ENCODE assay signal across 8 cellular contexts in the genomic region with DNA sequence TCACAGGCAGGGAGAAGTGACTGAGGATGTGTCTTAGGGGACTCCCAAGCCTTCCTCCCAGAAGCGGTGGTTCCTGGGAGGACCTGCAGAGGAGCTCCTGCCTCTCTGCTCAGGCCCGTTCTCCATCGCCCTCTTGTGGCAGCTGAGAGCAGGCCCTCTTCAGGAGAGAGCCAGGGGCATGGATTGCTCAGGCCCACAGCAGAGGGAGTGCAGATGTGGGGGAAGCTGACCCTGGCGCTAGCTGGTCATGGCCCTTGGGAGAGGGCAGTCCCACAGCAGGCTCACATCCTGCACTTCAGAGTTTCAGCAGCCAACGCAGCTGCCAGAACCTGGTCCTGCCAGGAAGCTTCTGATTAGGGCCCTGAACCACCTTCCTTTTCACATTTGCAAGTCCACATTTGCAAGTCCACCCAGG.
DNase-seq lines count a peak whose midpoint lies in the region; ATAC-seq lines count a peak whose summit lies in the region.

No MANE protein-coding gene starts in this region.

- H2BK120ac ChIP-seq in mesendoderm (ENCODE audit: low read depth, low read length), result no peak overlapping the region

- no peak overlapping the region for H3K9ac ChIP-seq in mesendoderm (ENCODE audit: low read length)

- CTCF ChIA-PET in activated CD4-positive, alpha-beta T cell treated with anti-CD3 and anti-CD28 coated beads for 36 hours (lab: Charles Lee), result interaction anchor here (0.6 to 7.1 kb wide), 39 partner anchors 9 to 1797 kb away, joined by 3 to 203 read pairs (median 5); a partner anchor contains a TSS

- peaks cover under 1% of the 10 kb centered on the region for H3K36me3 Mint-ChIP-seq in activated CD4-positive, alpha-beta T cell treated with anti-CD3 and anti-CD28 coated beads for 36 hours (ENCODE audit: low read depth)
- peaks cover 6 to 15% of the 10 kb centered on the region in 2 donors for H3K36me3 Mint-ChIP-seq in stimulated activated naive B cell treated with anti-CD40 and anti-IgM and Interleukin-4, amounts not matched to agents 10 μg/mL and 1 μg/mL and 100 μg/mL, for 72 hours

- intact Hi-C loops in activated CD4-positive, alpha-beta T cell treated with anti-CD3 and anti-CD28 coated beads for 36 hours (cut with DNase I, micrococcal nuclease), result loop anchor here (1.0 to 10.0 kb wide), 6 partner anchors 136 to 923 kb away; a partner anchor contains a TSS

- H3K23ac ChIP-seq in mesendoderm (ENCODE audit: low read length), result no peak overlapping the region

- H3K27me3 Mint-ChIP-seq in activated CD4-positive, alpha-beta T cell treated with anti-CD3 and anti-CD28 coated beads for 36 hours, result no peaks in the 10 kb centered on the region
- no peaks in the 10 kb centered on the region for H3K27me3 Mint-ChIP-seq in stimulated activated naive B cell treated with anti-CD40 and anti-IgM and Interleukin-4, amounts not matched to agents 10 μg/mL and 1 μg/mL and 100 μg/mL, for 72 hours

- H2AK5ac ChIP-seq in mesendoderm (ENCODE audit: low read length), result no peak overlapping the region

- no peak overlapping the region for H2BK5ac ChIP-seq in mesendoderm (ENCODE audit: low read length)

- no peak overlapping the region for H2BK15ac ChIP-seq in mesendoderm (replicated peaks; ENCODE audit: low read depth)

- H3K79me1 ChIP-seq in mesendoderm (ENCODE audit: low read length), result no peaks in the 10 kb centered on the region

- H3K9me3 Mint-ChIP-seq in activated CD4-positive, alpha-beta T cell treated with anti-CD3 and anti-CD28 coated beads for 36 hours (ENCODE audit: low read depth), result no peaks in the 10 kb centered on the region
- H3K9me3 Mint-ChIP-seq in stimulated activated naive B cell treated with anti-CD40 and anti-IgM and Interleukin-4, amounts not matched to agents 10 μg/mL and 1 μg/mL and 100 μg/mL, for 72 hours, result no peaks in the 10 kb centered on the region

- peaks cover 68% of the 10 kb centered on the region for H3K4me1 Mint-ChIP-seq in activated CD4-positive, alpha-beta T cell treated with anti-CD3 and anti-CD28 coated beads for 36 hours
- peaks cover 22 to 32% of the 10 kb centered on the region in 2 donors for H3K4me1 Mint-ChIP-seq in stimulated activated naive B cell treated with anti-CD40 and anti-IgM and Interleukin-4, amounts not matched to agents 10 μg/mL and 1 μg/mL and 100 μg/mL, for 72 hours

- H3K27me3 ChIP-seq in mesendoderm (ENCODE audit: insufficient read depth, low read length, poor library complexity), result no peaks in the 10 kb centered on the region

- no peak overlapping the region for H3K4ac ChIP-seq in mesendoderm (ENCODE audit: low read depth, low read length)

- H3K27ac ChIP-seq in mesendoderm (ENCODE audit: low read depth, low read length), result no peak overlapping the region

- no peak overlapping the region for H4K8ac ChIP-seq in mesendoderm (ENCODE audit: low read depth, low read length)

- H3K36me3 ChIP-seq in mesendoderm (ENCODE audit: control insufficient read depth, insufficient read depth, low read length), result no peaks in the 10 kb centered on the region

- peak overlapping the region; percentile 81 for H3K27ac Mint-ChIP-seq in activated CD4-positive, alpha-beta T cell treated with anti-CD3 and anti-CD28 coated beads for 36 hours
- H3K27ac Mint-ChIP-seq in stimulated activated naive B cell treated with anti-CD40 and anti-IgM and Interleukin-4, amounts not matched to agents 10 μg/mL and 1 μg/mL and 100 μg/mL, for 72 hours, result no peak overlapping the region

- no peak overlapping the region for H4K5ac ChIP-seq in mesendoderm (ENCODE audit: low read length)

- POLR2A ChIA-PET in activated CD4-positive, alpha-beta T cell treated with anti-CD3 and anti-CD28 coated beads for 36 hours (lab: Charles Lee), result interaction anchor here (0.7 kb wide), 1 partner anchor 18 kb away, joined by 3 read pairs; no protein-coding TSS in a partner anchor

- no peaks in the 10 kb centered on the region for H3K4me1 ChIP-seq in mesendoderm (ENCODE audit: control insufficient read depth, low read depth, low read length)

- no peaks in the 10 kb centered on the region for H3K79me2 ChIP-seq in mesendoderm (ENCODE audit: control insufficient read depth, insufficient read depth, low read length)

- DNase-seq in NCI-H446 (lab: John Stamatoyannopoulos, UW) (peak; percentile 63 to 80), NCI-H446 treated with DMSO at 0.1 percent for 48 hours (lab: John Stamatoyannopoulos, UW) (no peak), NCI-H460 (ENCODE audit: extremely low read depth, low read depth) (peak; percentile 81), dermis blood vessel endothelial cell (peak; percentile 88), mesendoderm (peak; percentile 97)
- peak; percentile 92 for DNase-seq in activated CD4-positive, alpha-beta T cell treated with anti-CD3 and anti-CD28 coated beads for 36 hours
- DNase-seq in stimulated activated naive B cell treated with anti-CD40 and anti-IgM and Interleukin-4, amounts not matched to agents 10 μg/mL and 1 μg/mL and 100 μg/mL, for 72 hours, result peak; percentile 54

- peak overlapping the region; percentile 28 for H3K4me3 Mint-ChIP-seq in activated CD4-positive, alpha-beta T cell treated with anti-CD3 and anti-CD28 coated beads for 36 hours
- no peak overlapping the region for H3K4me3 Mint-ChIP-seq in stimulated activated naive B cell treated with anti-CD40 and anti-IgM and Interleukin-4, amounts not matched to agents 10 μg/mL and 1 μg/mL and 100 μg/mL, for 72 hours

- ATAC-seq in HG02938 (IDR thresholded peaks at IDR 0.05; ENCODE audit: unreplicated experiment), result peak; percentile 42
- ATAC-seq in activated CD4-positive, alpha-beta T cell treated with anti-CD3 and anti-CD28 coated beads for 36 hours, result peak; percentile 70
- peak; percentile 47 to 55 for ATAC-seq in stimulated activated naive B cell treated with anti-CD40 and anti-IgM and Interleukin-4, amounts not matched to agents 10 μg/mL and 1 μg/mL and 100 μg/mL, for 72 hours (replicated peaks)

- no peak overlapping the region for H3K4me3 ChIP-seq in mesendoderm (ENCODE audit: low read length)

- peak overlapping the region; percentile 56 for H3K56ac ChIP-seq in mesendoderm (ENCODE audit: low read length)

- H3K4me2 ChIP-seq in mesendoderm (ENCODE audit: low read length), result no peak overlapping the region

- WGBS in mesendoderm (ENCODE audit: extremely low coverage, insufficient coverage, low lambda C conversion rate), result no CpG with 5 or more reads among the region's 5 CpGs

- H3K18ac ChIP-seq in mesendoderm (ENCODE audit: low read length), result no peak overlapping the region
